ENCODE assay signal across 14 cellular contexts in genomic region chr9:135644631-135645218, GRCh38. TPM values are rescaled to one million over a fixed set of nuclear protein-coding genes. Genes with fewer than 3 reads are reported as not detected.
"Had no signal": no experiment of that assay in that cellular context is flagged by ENCODE, and none has a peak within 500 bp of the region (broad histone marks: within the 10 kb centered on the region; RNA-seq: fewer than 3 reads in every experiment).

No MANE protein-coding gene starts in this region.

- H3K4me3 ChIP-seq: heart left ventricle, left lung, transverse colon had no signal

- DNase-seq: activated CD8-positive, alpha-beta memory T cell treated with anti-CD3 and anti-CD28 coated beads, Interleukin-2, amount 10 ng/mL, durations not matched to agents 7 days and 5 days; activated effector memory CD4-positive, alpha-beta T cell treated with Interleukin-2 at 50 U/mL for 16 hours; activated naive CD8-positive, alpha-beta T cell treated with anti-CD3 and anti-CD28 coated beads for 36 hours; activated T-cell treated with anti-CD3 and anti-CD28 coated beads, Interleukin-2, amount 50 U/mL, for 24 hours; foreskin melanocyte; heart left ventricle; left lung; posterior cingulate gyrus; right cardiac atrium; T-helper 2 cell; transverse colon had no signal

- H3K36me3 ChIP-seq: heart left ventricle, left lung, transverse colon had no signal

- H3K27ac ChIP-seq: heart left ventricle, left lung, transverse colon had no signal

- H3K27me3 ChIP-seq: heart left ventricle had no signal

- H3K4me1 ChIP-seq: heart left ventricle, left lung, transverse colon had no signal

RNA-seq across cellular contexts. Expression of gene GLT6D1, which starts 5.4 kb away (rescaled TPM):
- total RNA-seq: activated CD8-positive, alpha-beta memory T cell treated with anti-CD3 and anti-CD28 coated beads, Interleukin-2, amount 10 ng/mL, durations not matched to agents 7 days and 5 days; activated naive CD8-positive, alpha-beta T cell treated with anti-CD3 and anti-CD28 coated beads for 36 hours; cerebellum; heart left ventricle; left lung; right cardiac atrium; subcutaneous adipose tissue; transverse colon had no signal
- polyA plus RNA-seq: heart left ventricle, keratinocyte, right cardiac atrium had no signal

RNA-seq across cellular contexts. Expression of gene LCN9, which starts 18.4 kb away (rescaled TPM):
- total RNA-seq: activated CD8-positive, alpha-beta memory T cell treated with anti-CD3 and anti-CD28 coated beads, Interleukin-2, amount 10 ng/mL, durations not matched to agents 7 days and 5 days; activated naive CD8-positive, alpha-beta T cell treated with anti-CD3 and anti-CD28 coated beads for 36 hours; cerebellum; heart left ventricle; left lung; right cardiac atrium; subcutaneous adipose tissue; transverse colon had no signal
- polyA plus RNA-seq: heart left ventricle, keratinocyte, right cardiac atrium had no signal

RNA-seq across cellular contexts. Expression of gene SOHLH1, which starts 54.6 kb away (rescaled TPM):
- total RNA-seq: activated CD8-positive, alpha-beta memory T cell treated with anti-CD3 and anti-CD28 coated beads, Interleukin-2, amount 10 ng/mL, durations not matched to agents 7 days and 5 days; activated naive CD8-positive, alpha-beta T cell treated with anti-CD3 and anti-CD28 coated beads for 36 hours; cerebellum; heart left ventricle; left lung; right cardiac atrium; subcutaneous adipose tissue; transverse colon had no signal
- polyA plus RNA-seq: heart left ventricle, keratinocyte, right cardiac atrium had no signal

RNA-seq across cellular contexts. Expression of gene KCNT1, which starts 57.3 kb away (rescaled TPM):
- total RNA-seq: activated CD8-positive, alpha-beta memory T cell treated with anti-CD3 and anti-CD28 coated beads, Interleukin-2, amount 10 ng/mL, durations not matched to agents 7 days and 5 days; activated naive CD8-positive, alpha-beta T cell treated with anti-CD3 and anti-CD28 coated beads for 36 hours had no signal
- polyA plus RNA-seq: keratinocyte had no signal
